1 cellular context compared by ENCODE assay signal in the genomic region with DNA sequence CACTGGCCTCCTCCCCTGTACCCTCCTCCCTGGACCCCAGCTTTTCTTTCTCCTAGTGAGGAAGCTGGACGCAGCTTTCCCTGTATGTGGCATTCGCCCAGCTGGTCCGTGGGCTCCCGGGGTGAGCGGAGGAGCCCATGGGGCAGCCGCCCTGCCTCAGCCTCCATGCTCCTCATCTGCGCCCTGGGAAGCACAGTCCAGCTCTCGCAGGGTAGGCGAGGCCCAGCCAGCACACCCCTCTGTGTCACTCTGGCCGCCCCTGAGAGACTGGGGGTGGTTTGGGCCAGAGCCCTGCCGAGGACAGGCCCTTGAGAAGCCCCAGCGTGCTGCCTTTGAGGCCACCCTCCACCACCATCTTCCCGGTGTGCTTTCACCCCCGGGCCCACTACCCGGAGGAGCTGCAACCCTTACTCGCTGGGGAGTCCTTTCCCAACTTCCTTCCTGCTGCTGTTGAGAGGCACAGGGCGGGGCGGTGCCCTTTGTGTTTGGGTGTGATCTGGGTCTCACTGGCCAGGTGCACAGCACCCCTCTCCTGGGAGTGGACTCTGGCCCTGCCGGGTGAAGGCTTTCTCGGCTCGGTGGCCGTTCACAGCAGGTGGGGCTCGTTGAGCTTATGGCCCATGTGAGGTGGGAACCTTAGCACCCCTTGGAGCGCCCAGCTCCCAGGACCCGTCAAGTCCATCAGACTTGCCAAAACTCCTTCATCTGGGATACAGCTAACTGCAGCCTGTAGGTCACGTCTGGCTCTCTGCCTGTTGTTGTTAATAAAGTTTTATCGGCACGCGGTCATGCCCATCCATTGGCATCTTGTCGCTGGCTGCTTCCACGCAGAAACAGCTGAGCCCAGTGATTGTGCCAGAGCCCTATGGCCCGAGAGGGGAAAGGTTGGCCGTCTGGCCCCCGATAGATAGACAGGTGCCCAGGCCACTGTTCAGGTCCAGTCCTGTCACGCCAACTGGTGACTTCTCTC.
TF ChIP-seq lines count a peak whose summit lies in the region.

No MANE protein-coding gene starts in this region.

TF ChIP-seq in SK-N-SH treated with all-trans-retinoic acid at 6 μM for 48 hours, 23 proteins besides CTCF, POLR2A, EP300 and RAD21 (continued from another document):
- TF ChIP-seq, protein P1, sequence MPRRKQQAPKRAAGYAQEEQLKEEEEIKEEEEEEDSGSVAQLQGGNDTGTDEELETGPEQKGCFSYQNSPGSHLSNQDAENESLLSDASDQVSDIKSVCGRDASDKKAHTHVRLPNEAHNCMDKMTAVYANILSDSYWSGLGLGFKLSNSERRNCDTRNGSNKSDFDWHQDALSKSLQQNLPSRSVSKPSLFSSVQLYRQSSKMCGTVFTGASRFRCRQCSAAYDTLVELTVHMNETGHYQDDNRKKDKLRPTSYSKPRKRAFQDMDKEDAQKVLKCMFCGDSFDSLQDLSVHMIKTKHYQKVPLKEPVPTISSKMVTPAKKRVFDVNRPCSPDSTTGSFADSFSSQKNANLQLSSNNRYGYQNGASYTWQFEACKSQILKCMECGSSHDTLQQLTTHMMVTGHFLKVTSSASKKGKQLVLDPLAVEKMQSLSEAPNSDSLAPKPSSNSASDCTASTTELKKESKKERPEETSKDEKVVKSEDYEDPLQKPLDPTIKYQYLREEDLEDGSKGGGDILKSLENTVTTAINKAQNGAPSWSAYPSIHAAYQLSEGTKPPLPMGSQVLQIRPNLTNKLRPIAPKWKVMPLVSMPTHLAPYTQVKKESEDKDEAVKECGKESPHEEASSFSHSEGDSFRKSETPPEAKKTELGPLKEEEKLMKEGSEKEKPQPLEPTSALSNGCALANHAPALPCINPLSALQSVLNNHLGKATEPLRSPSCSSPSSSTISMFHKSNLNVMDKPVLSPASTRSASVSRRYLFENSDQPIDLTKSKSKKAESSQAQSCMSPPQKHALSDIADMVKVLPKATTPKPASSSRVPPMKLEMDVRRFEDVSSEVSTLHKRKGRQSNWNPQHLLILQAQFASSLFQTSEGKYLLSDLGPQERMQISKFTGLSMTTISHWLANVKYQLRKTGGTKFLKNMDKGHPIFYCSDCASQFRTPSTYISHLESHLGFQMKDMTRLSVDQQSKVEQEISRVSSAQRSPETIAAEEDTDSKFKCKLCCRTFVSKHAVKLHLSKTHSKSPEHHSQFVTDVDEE (CRISPR knock-in tag; IDR thresholded peaks at IDR 0.05), result no peak
- TF ChIP-seq BACH2 (CRISPR knock-in tag; IDR thresholded peaks at IDR 0.05; ENCODE audit: borderline replicate concordance) (no peak), ZC3H10 (CRISPR knock-in tag; IDR thresholded peaks at IDR 0.05) (no peak), TCF4 (CRISPR knock-in tag; IDR thresholded peaks at IDR 0.05; ENCODE audit: borderline replicate concordance) (no peak), TOX (CRISPR knock-in tag; IDR thresholded peaks at IDR 0.05; ENCODE audit: borderline replicate concordance) (no peak), RARB (CRISPR knock-in tag; IDR thresholded peaks at IDR 0.05) (no peak), ESRRG (CRISPR knock-in tag; IDR thresholded peaks at IDR 0.05) (no peak), ARNTL (CRISPR knock-in tag; IDR thresholded peaks at IDR 0.05; ENCODE audit: borderline replicate concordance, low read depth) (no peak), GLIS3 (CRISPR knock-in tag; IDR thresholded peaks at IDR 0.05) (no peak)
- TF ChIP-seq, protein P2, sequence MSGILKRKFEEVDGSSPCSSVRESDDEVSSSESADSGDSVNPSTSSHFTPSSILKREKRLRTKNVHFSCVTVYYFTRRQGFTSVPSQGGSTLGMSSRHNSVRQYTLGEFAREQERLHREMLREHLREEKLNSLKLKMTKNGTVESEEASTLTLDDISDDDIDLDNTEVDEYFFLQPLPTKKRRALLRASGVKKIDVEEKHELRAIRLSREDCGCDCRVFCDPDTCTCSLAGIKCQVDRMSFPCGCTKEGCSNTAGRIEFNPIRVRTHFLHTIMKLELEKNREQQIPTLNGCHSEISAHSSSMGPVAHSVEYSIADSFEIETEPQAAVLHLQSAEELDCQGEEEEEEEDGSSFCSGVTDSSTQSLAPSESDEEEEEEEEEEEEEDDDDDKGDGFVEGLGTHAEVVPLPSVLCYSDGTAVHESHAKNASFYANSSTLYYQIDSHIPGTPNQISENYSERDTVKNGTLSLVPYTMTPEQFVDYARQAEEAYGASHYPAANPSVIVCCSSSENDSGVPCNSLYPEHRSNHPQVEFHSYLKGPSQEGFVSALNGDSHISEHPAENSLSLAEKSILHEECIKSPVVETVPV (CRISPR knock-in tag; IDR thresholded peaks at IDR 0.05), result no peak
TF ChIP-seq in SK-N-SH treated with all-trans-retinoic acid at 6 μM for 48 hours: peak in this region for 0.
